In genomic region chr17:31548709-31549108, GRCh38 we compare ENCODE assay signal across 8 cellular contexts.
DNase-seq lines count a peak whose midpoint lies in the region; ATAC-seq and TF ChIP-seq lines count a peak whose summit lies in the region.

No MANE protein-coding gene starts in this region.

- peak overlapping the region; percentile 79; the same call in 1 of the 2 replicates for H2AFZ ChIP-seq in SK-N-SH (ENCODE audit: low read depth)

- H3K9me3 Mint-ChIP-seq in activated T-helper 17 cell treated with anti-CD3 and anti-CD28 coated beads, Interleukin-2, amount 50 U/mL, for 72 hours, result no peaks in the 10 kb centered on the region

- H3K27me3 Mint-ChIP-seq in activated T-helper 17 cell treated with anti-CD3 and anti-CD28 coated beads, Interleukin-2, amount 50 U/mL, for 72 hours, result no peaks in the 10 kb centered on the region

- DNase-seq in SK-N-SH (peak; percentile 65), testis (no peak), NCI-H187 (lab: John Stamatoyannopoulos, UW) (no peak)

- TF ChIP-seq CTCF in SK-N-SH (IDR thresholded peaks at IDR 0.05) (no peak), testis (IDR thresholded peaks at IDR 0.05) (no peak)

- CTCF ChIA-PET in SK-N-SH (lab: Yijun Ruan, JAX), result interaction anchor here (2.1 to 3.5 kb wide), 2 partner anchors 10 to 14 kb away, joined by 10 to 11 read pairs; no protein-coding TSS in a partner anchor

- WGBS in SK-N-SH (ENCODE audit: low lambda C conversion rate), result 50% methylated on average over 5 of the region's 5 CpGs
- WGBS in testis, 2 donors, result 28 to 30% methylated on average over 5 of the region's 5 CpGs

- H3K4me1 ChIP-seq in SK-N-SH (ENCODE audit: control insufficient read depth in 1 of 2, insufficient read depth in 2 of 2, low read depth in 1 of 2, low read length in 1 of 2) (peaks cover 0 to 3% of the 10 kb centered on the region in 2 experiments; a peak in 1 of 4 replicates), testis (peaks cover 3% of the 10 kb centered on the region)

- peaks cover 14% of the 10 kb centered on the region for H3K4me1 Mint-ChIP-seq in activated T-helper 17 cell treated with anti-CD3 and anti-CD28 coated beads, Interleukin-2, amount 50 U/mL, for 72 hours

- H3K4me3 ChIP-seq in SK-N-SH (ENCODE audit: low read depth in 2 of 2, low read length in 1 of 2), result peak overlapping the region; percentile 79 to 93
- H3K4me3 ChIP-seq in iPS-18c (ENCODE audit: insufficient read depth, low read depth, low read length), result peak overlapping the region; percentile 96; the same call in 1 of the 2 replicates
- peak overlapping the region; percentile 80 to 95 for H3K4me3 ChIP-seq in testis

- peaks cover 23% of the 10 kb centered on the region for H3F3A ChIP-seq in SK-N-SH (replicated peaks; ENCODE audit: insufficient read depth)

- peak overlapping the region; percentile 88 for H3K27ac Mint-ChIP-seq in activated T-helper 17 cell treated with anti-CD3 and anti-CD28 coated beads, Interleukin-2, amount 50 U/mL, for 72 hours

- POLR2A ChIA-PET in SK-N-SH (lab: Yijun Ruan, JAX), result interaction anchor here (0.9 to 1.5 kb wide), 3 partner anchors 8 to 123 kb away, joined by 3 to 4 read pairs (median 3); no protein-coding TSS in a partner anchor

- H3K4me3 Mint-ChIP-seq in activated T-helper 17 cell treated with anti-CD3 and anti-CD28 coated beads, Interleukin-2, amount 50 U/mL, for 72 hours, result peak overlapping the region; percentile 79

- TF ChIP-seq POLR2A in testis (IDR thresholded peaks at IDR 0.05), result no peak

- H3K27ac ChIP-seq in SK-N-SH (ENCODE audit: low read depth in 2 of 2, low read length in 1 of 2), result peak overlapping the region; percentile 74 to 92; a peak in 3 of 4 replicates
- H3K27ac ChIP-seq in testis, result peak overlapping the region; percentile 84 to 86

- H3K27me3 ChIP-seq in SK-N-SH (ENCODE audit: insufficient read depth), result no peaks in the 10 kb centered on the region
- H3K27me3 ChIP-seq in testis, result no peaks in the 10 kb centered on the region

- no peak for TF ChIP-seq RAD21 in SK-N-SH (IDR thresholded peaks at IDR 0.05; ENCODE audit: low read length)

- ATAC-seq in SK-N-SH treated with all-trans-retinoic acid at 6 μM for 48 hours (no peak), GM18502 (IDR thresholded peaks at IDR 0.05; ENCODE audit: poor library complexity, unreplicated experiment) (no peak), HG03521 (IDR thresholded peaks at IDR 0.05; ENCODE audit: unreplicated experiment) (no peak)
- ATAC-seq in activated T-helper 17 cell treated with anti-CD3 and anti-CD28 coated beads, Interleukin-2, amount 50 U/mL, for 72 hours (replicated peaks), result no peak

- H3K36me3 Mint-ChIP-seq in activated T-helper 17 cell treated with anti-CD3 and anti-CD28 coated beads, Interleukin-2, amount 50 U/mL, for 72 hours (ENCODE audit: low read depth), result peaks cover 9% of the 10 kb centered on the region

- no peaks in the 10 kb centered on the region for H4K20me1 ChIP-seq in SK-N-SH (ENCODE audit: insufficient read depth)

- peaks cover 10% of the 10 kb centered on the region; the same call in 1 of the 2 replicates for H3K79me2 ChIP-seq in SK-N-SH (ENCODE audit: insufficient read depth)

- intact Hi-C loops in testis (cut with DNase I; ENCODE audit: low total_unique reads), result no loop called here

- H3K4me2 ChIP-seq in SK-N-SH, result peak overlapping the region; percentile 98

- H3K36me3 ChIP-seq in SK-N-SH (replicated peaks in 1 of 2; ENCODE audit: control insufficient read depth in 1 of 2, insufficient read depth in 2 of 2, low read length in 1 of 2) (no peaks in the 10 kb centered on the region), testis (ENCODE audit: low read depth, missing control alignments) (no peaks in the 10 kb centered on the region)

- H3K9me3 ChIP-seq in SK-N-SH (no peaks in the 10 kb centered on the region), iPS-18c (ENCODE audit: control insufficient read depth, insufficient read depth, low read length) (no peaks in the 10 kb centered on the region), testis (no peaks in the 10 kb centered on the region)

- no peaks in the 10 kb centered on the region for H3K9me2 ChIP-seq in SK-N-SH

- H3K9ac ChIP-seq in SK-N-SH, result peak overlapping the region; percentile 92; the same call in 1 of the 2 replicates

- TF ChIP-seq EP300 in SK-N-SH (IDR thresholded peaks at IDR 0.05; ENCODE audit: borderline replicate concordance in 1 of 2, low read depth in 1 of 2, low read length in 1 of 2), result no peak

TF ChIP-seq in SK-N-SH, 30 proteins besides CTCF, POLR2A, EP300 and RAD21:
- TF ChIP-seq GABPA (IDR thresholded peaks at IDR 0.05; ENCODE audit: low read depth), result no peak
- no peak for TF ChIP-seq JUND (IDR thresholded peaks at IDR 0.05)
- TF ChIP-seq FOSL2 (IDR thresholded peaks at IDR 0.05; ENCODE audit: borderline replicate concordance, low read depth), result no peak
- no peak for TF ChIP-seq USF2 (IDR thresholded peaks at IDR 0.05; ENCODE audit: borderline replicate concordance, low read depth, low read length)
- no peak for TF ChIP-seq RCOR1 (IDR thresholded peaks at IDR 0.05; ENCODE audit: low read length)
- TF ChIP-seq NRF1 (IDR thresholded peaks at IDR 0.05; ENCODE audit: low read depth, low read length), result no peak
- peak; percentile 19; the same call in 1 of the 2 replicates for TF ChIP-seq GATA2 (CRISPR knock-in tag; IDR thresholded peaks at IDR 0.05)
- TF ChIP-seq, protein P1, sequence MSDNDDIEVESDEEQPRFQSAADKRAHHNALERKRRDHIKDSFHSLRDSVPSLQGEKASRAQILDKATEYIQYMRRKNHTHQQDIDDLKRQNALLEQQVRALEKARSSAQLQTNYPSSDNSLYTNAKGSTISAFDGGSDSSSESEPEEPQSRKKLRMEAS (IDR thresholded peaks at IDR 0.05; ENCODE audit: low read depth), result no peak

TF ChIP-seq in SK-N-SH treated with all-trans-retinoic acid at 6 μM for 48 hours, 23 proteins besides CTCF, POLR2A, EP300 and RAD21:
- no peak for TF ChIP-seq BACH2 (CRISPR knock-in tag; IDR thresholded peaks at IDR 0.05; ENCODE audit: borderline replicate concordance)
TF ChIP-seq in SK-N-SH treated with all-trans-retinoic acid at 6 μM for 48 hours: peak in this region for 0.
